In genomic region chr7:114413741-114414140, GRCh38 we compare ENCODE assay signal across 14 cellular contexts. TPM values are rescaled to one million over a fixed set of nuclear protein-coding genes. Genes with fewer than 3 reads are reported as not detected.
DNase-seq lines count a peak whose midpoint lies in the region; ATAC-seq and TF ChIP-seq lines count a peak whose summit lies in the region.
"Had no signal": no experiment of that assay in that cellular context is flagged by ENCODE, and none has a peak within 500 bp of the region (broad histone marks: within the 10 kb centered on the region; RNA-seq: fewer than 3 reads in every experiment).

No MANE protein-coding gene starts in this region.

- H3K9me3 ChIP-seq in H9 (ENCODE audit: control insufficient read depth, low read depth, low read length) (no peaks in the 10 kb centered on the region), sigmoid colon (no peaks in the 10 kb centered on the region), tibial artery (no peaks in the 10 kb centered on the region)

- H3K27ac Mint-ChIP-seq in H9 (no peak overlapping the region), nephron progenitor cell (no peak overlapping the region)

- no peak overlapping the region for H2AK5ac ChIP-seq in H9 (ENCODE audit: insufficient read length, low read length)

- H3K27ac ChIP-seq in H9 (ENCODE audit: insufficient read length, low read depth, low read length) (no peak overlapping the region), sigmoid colon (peak overlapping the region; percentile 79 to 91 (median 85)), tibial artery (peak overlapping the region in 1 of 2 donors; percentile 40)

- H3K14ac ChIP-seq in H9 (ENCODE audit: insufficient read depth, low read length) = no peak overlapping the region

- no peak overlapping the region for H2BK15ac ChIP-seq in H9 (ENCODE audit: low read depth, low read length)

- no peak overlapping the region for H3K18ac ChIP-seq in H9 (ENCODE audit: insufficient read length, low read depth, low read length)

- H3K79me1 ChIP-seq in H9 (ENCODE audit: insufficient read depth, low read depth, low read length, poor library complexity, severe bottlenecking) = no peaks in the 10 kb centered on the region

- H4K8ac ChIP-seq in H9 (replicated peaks; ENCODE audit: insufficient read length, low read depth, low read length) = no peak overlapping the region

- H3K23ac ChIP-seq in H9 (ENCODE audit: insufficient read length, low read depth, low read length) = no peak overlapping the region

- no peaks in the 10 kb centered on the region for H3K23me2 ChIP-seq in H9 (ENCODE audit: insufficient read length, low read depth, low read length, poor library complexity, severe bottlenecking)

- DNase-seq in H9 (no peak), RPMI8226 (peak; percentile 9), fibroblast of villous mesenchyme (ENCODE audit: low read depth) (peak; percentile 7), sigmoid colon (no peak), tibial artery (no peak), nephron progenitor cell (no peak)
- no peak for DNase-seq in stimulated activated CD4-positive, alpha-beta T cell treated with anti-CD3 and anti-CD28 coated beads, Interleukin-15, amount 100 ng/mL, for 24 hours
- DNase-seq: activated naive CD4-positive, alpha-beta T cell treated with Interleukin-2 at 50 U/mL for 16 hours; GOT3; NCI-H1436 treated with DMSO at 0.1 percent for 48 hours; PC-3; stimulated activated CD4-positive, alpha-beta T cell treated with anti-CD3 and anti-CD28 coated beads, Interleukin-4, amount 100 ng/mL, for 24 hours; T-helper 9 cell had no signal

- no peak overlapping the region for H3T11ph ChIP-seq in H9 (ENCODE audit: low read length)

- no peaks in the 10 kb centered on the region for H4K20me1 ChIP-seq in H9 (ENCODE audit: control insufficient read depth, insufficient read depth, insufficient read length)

- no peaks in the 10 kb centered on the region for H3K4me1 ChIP-seq in H9 (ENCODE audit: insufficient read depth, low read length)
- peaks cover 0 to 29% (median 15%) of the 10 kb centered on the region in 4 donors for H3K4me1 ChIP-seq in sigmoid colon
- H3K4me1 ChIP-seq in tibial artery = peaks cover 0 to 22% (median 0%) of the 10 kb centered on the region in 4 donors

- H2BK12ac ChIP-seq in H9 (ENCODE audit: insufficient read length, low read depth, low read length) = no peak overlapping the region

- H4K5ac ChIP-seq in H9 (ENCODE audit: insufficient read length, low read depth, low read length) = no peak overlapping the region

- no peaks in the 10 kb centered on the region for H3K36me3 ChIP-seq in sigmoid colon
- H3K36me3 ChIP-seq in tibial artery = no peaks in the 10 kb centered on the region

- no peaks in the 10 kb centered on the region for H3K79me2 ChIP-seq in H9 (ENCODE audit: insufficient read depth, low read length)

- no peaks in the 10 kb centered on the region for H3K27me3 ChIP-seq in H9 (ENCODE audit: insufficient read depth, low read length)
- H3K27me3 ChIP-seq in sigmoid colon = no peaks in the 10 kb centered on the region
- no peaks in the 10 kb centered on the region for H3K27me3 ChIP-seq in tibial artery

- no peak for ATAC-seq in GM19455 (IDR thresholded peaks at IDR 0.05; ENCODE audit: unreplicated experiment)
- ATAC-seq: PC-3 had no signal

- TF ChIP-seq EP300 in sigmoid colon (IDR thresholded peaks at IDR 0.05) = no peak

- TF ChIP-seq POLR2A in sigmoid colon (IDR thresholded peaks at IDR 0.05) = no peak

- H3K36me3 Mint-ChIP-seq in H9 (ENCODE audit: insufficient read depth in 1 of 3, low read depth in 3 of 3) (no peaks in the 10 kb centered on the region), nephron progenitor cell (ENCODE audit: low read depth) (no peaks in the 10 kb centered on the region)

- no peak overlapping the region for H4K91ac ChIP-seq in H9 (ENCODE audit: insufficient read length, low read depth, low read length)

- H3K4me3 Mint-ChIP-seq in H9 (no peak overlapping the region), nephron progenitor cell (no peak overlapping the region)

- no peaks in the 10 kb centered on the region for H3K4me1 Mint-ChIP-seq in H9
- H3K4me1 Mint-ChIP-seq in nephron progenitor cell = no peaks in the 10 kb centered on the region

- H3K4ac ChIP-seq in H9 (ENCODE audit: low read depth, low read length) = no peak overlapping the region

- TF ChIP-seq CTCF in H9 (conservative IDR thresholded peaks at IDR 0.05) (no peak), fibroblast of villous mesenchyme (IDR thresholded peaks at IDR 0.05; ENCODE audit: insufficient read depth, low read depth, low read length) (no peak), sigmoid colon (IDR thresholded peaks at IDR 0.05) (no peak), tibial artery (IDR thresholded peaks at IDR 0.05) (no peak), nephron progenitor cell (IDR thresholded peaks at IDR 0.05) (no peak)

- H3K4me3 ChIP-seq in fibroblast of villous mesenchyme (ENCODE audit: low read depth, low read length) (no peak overlapping the region), sigmoid colon (peak overlapping the region in 3 of 4 donors; percentile 48 to 55 (median 53)), tibial artery (no peak overlapping the region)

- H3K4me2 ChIP-seq in H9 (ENCODE audit: insufficient read depth, insufficient read length, low read length) = no peak overlapping the region

- H3K56ac ChIP-seq in H9 (ENCODE audit: insufficient read length, low read depth, low read length) = no peak overlapping the region

- H2AFZ ChIP-seq in H9 (ENCODE audit: low read length) = peak overlapping the region; percentile 9

- H2BK5ac ChIP-seq in H9 (ENCODE audit: insufficient read length, low read length) = no peak overlapping the region

- no peaks in the 10 kb centered on the region for H3K27me3 Mint-ChIP-seq in H9 (ENCODE audit: low read depth)
- H3K27me3 Mint-ChIP-seq in nephron progenitor cell (ENCODE audit: low read depth, poor library complexity) = no peaks in the 10 kb centered on the region

- no peak overlapping the region for H2BK120ac ChIP-seq in H9 (ENCODE audit: low read depth, low read length, poor library complexity, severe bottlenecking)

- no CpG with 5 or more reads among the region's 4 CpGs for WGBS in H9 (ENCODE audit: extremely low coverage, insufficient read length, low lambda C conversion rate)
- WGBS in sigmoid colon, 2 donors = 11 to 39% methylated on average over 4 of the region's 4 CpGs

- no peaks in the 10 kb centered on the region for H3K9me3 Mint-ChIP-seq in H9
- no peaks in the 10 kb centered on the region for H3K9me3 Mint-ChIP-seq in nephron progenitor cell

- H3K9ac ChIP-seq in H9 (ENCODE audit: extremely low read depth, insufficient read length, low read length) = no peak overlapping the region

- intact Hi-C loops in sigmoid colon (cut with DNase I) (loop anchor here (2.0 to 10.0 kb wide), 2 partner anchors 329 to 1261 kb away; no protein-coding TSS in a partner anchor), tibial artery (cut with DNase I; ENCODE audit: low total_unique reads) (no loop called here)

- no peak overlapping the region for H2BK20ac ChIP-seq in H9 (ENCODE audit: low read depth, low read length, poor library complexity, severe bottlenecking)

RNA-seq across cellular contexts. Expression of gene FOXP2, which starts 0.9 kb away (rescaled TPM):
- total RNA-seq in H9 (2021) = not detected in 2 replicates
- total RNA-seq in fibroblast of villous mesenchyme = 0.32 and 0.86 TPM in 2 replicates
- 100 to 1,000 TPM in 2 of 4 donors, 10 to 100 TPM in 2; 91.2 to 150 (median 102) TPM for total RNA-seq in sigmoid colon
- polyA plus RNA-seq in sigmoid colon = 1 to 10 TPM; 1.6 to 3.0 (median 2.8) TPM
- total RNA-seq: PC-3 had no signal

Comparison
In these comparisons a context has a peak if more than half of its experiments do, and no peak if none do; other contexts are left out.
1. DNase-seq: peak in RPMI8226 (single experiment) and fibroblast of villous mesenchyme (single experiment); none in H9 (single experiment), sigmoid colon (single experiment), tibial artery (0 of 2), stimulated activated CD4-positive, alpha-beta T cell treated with anti-CD3 and anti-CD28 coated beads, Interleukin-15, amount 100 ng/mL, for 24 hours (single experiment) and nephron progenitor cell (single experiment).
2. H3K4me3 ChIP-seq: peak in sigmoid colon (3 of 4); none in fibroblast of villous mesenchyme (single experiment) and tibial artery (0 of 2).
3. RNA of gene FOXP2, which starts 0.9 kb away (total RNA-seq): 91.2 to 150 TPM in sigmoid colon; 0.32 to 0.86 TPM in fibroblast of villous mesenchyme and not detected in H9; every median in the first group is over 10 times any median in the second.